In genomic region chr12:20212658-20213387, GRCh38 we compare ENCODE assay signal across 8 cellular contexts.
DNase-seq lines count a peak whose midpoint lies in the region; ATAC-seq, FAIRE-seq and TF ChIP-seq lines count a peak whose summit lies in the region.

No MANE protein-coding gene starts in this region.

- peak overlapping the region; percentile 40; the same call in 1 of the 2 replicates for H3K4me2 ChIP-seq in PC-3 (ENCODE audit: low read length)
- peak overlapping the region; percentile 6 for H3K4me2 ChIP-seq in mesenchymal stem cell (ENCODE audit: low read length, poor library complexity, severe bottlenecking)

- no peaks in the 10 kb centered on the region for H4K20me1 ChIP-seq in PC-3 (ENCODE audit: low read length)

- H3K9ac ChIP-seq in PC-3 (ENCODE audit: low read length), result peak overlapping the region; percentile 64
- peak overlapping the region; percentile 67 for H3K9ac ChIP-seq in mesenchymal stem cell (ENCODE audit: low read length)

- CTCF ChIA-PET in HEK293T (lab: Yijun Ruan, JAX), result interaction anchor here (0.6 to 0.9 kb wide), 3 partner anchors 142 to 297 kb away, joined by 3 to 4 read pairs (median 3); no protein-coding TSS in a partner anchor
- CTCF ChIA-PET in PC-3 (lab: Charles Lee), result no interaction called here

- H3K79me1 ChIP-seq in mesenchymal stem cell (replicated peaks; ENCODE audit: low read length, poor library complexity, severe bottlenecking), result no peaks in the 10 kb centered on the region

- intact Hi-C loops in PC-3 (cut with micrococcal nuclease), result no loop called here
- intact Hi-C loops in activated CD4-positive, alpha-beta T cell treated with anti-CD3 and anti-CD28 coated beads, Interleukin-2, amount 10 ng/mL, durations not matched to agents 24 days and 14 days (cut with micrococcal nuclease), result no loop called here

- H3K4me1 Mint-ChIP-seq in activated CD4-positive, alpha-beta T cell treated with anti-CD3 and anti-CD28 coated beads, Interleukin-2, amount 10 ng/mL, durations not matched to agents 24 days and 14 days, result no peaks in the 10 kb centered on the region

- H2AK5ac ChIP-seq in mesenchymal stem cell (ENCODE audit: low read length, severe bottlenecking), result no peak overlapping the region

- no TSS peak for BruUV-seq in PC-3 (replicated peaks; lab: Mats Ljungman, UMichigan)

- H2BK120ac ChIP-seq in mesenchymal stem cell (ENCODE audit: low read depth, low read length), result no peak overlapping the region

- H3K4me3 Mint-ChIP-seq in activated CD4-positive, alpha-beta T cell treated with anti-CD3 and anti-CD28 coated beads, Interleukin-2, amount 10 ng/mL, durations not matched to agents 24 days and 14 days, result no peak overlapping the region

- H3K18ac ChIP-seq in mesenchymal stem cell (ENCODE audit: low read depth in 1 of 2, low read length in 2 of 2), result peak overlapping the region in 1 of 2 experiments; percentile 68

- H3K27me3 ChIP-seq in PC-3 (ENCODE audit: low read length) (no peaks in the 10 kb centered on the region), mesenchymal stem cell (ENCODE audit: control insufficient read depth in 1 of 2, insufficient read depth in 1 of 2, low read length in 2 of 2) (no peaks in the 10 kb centered on the region)

- H3K9me3 ChIP-seq in PC-3 (ENCODE audit: low read length), result no peaks in the 10 kb centered on the region
- H3K9me3 ChIP-seq in mesenchymal stem cell (ENCODE audit: control insufficient read depth, low read length), result peaks cover 9% of the 10 kb centered on the region

- H3K4ac ChIP-seq in mesenchymal stem cell (ENCODE audit: low read depth in 1 of 2, low read length in 2 of 2), result no peak overlapping the region

- H3K27ac Mint-ChIP-seq in activated CD4-positive, alpha-beta T cell treated with anti-CD3 and anti-CD28 coated beads, Interleukin-2, amount 10 ng/mL, durations not matched to agents 24 days and 14 days, result no peak overlapping the region

- H3K36me3 Mint-ChIP-seq in activated CD4-positive, alpha-beta T cell treated with anti-CD3 and anti-CD28 coated beads, Interleukin-2, amount 10 ng/mL, durations not matched to agents 24 days and 14 days (ENCODE audit: low read depth), result no peaks in the 10 kb centered on the region

- H3K9me2 ChIP-seq in PC-3 (replicated peaks; ENCODE audit: low read length), result no peaks in the 10 kb centered on the region

- H2BK5ac ChIP-seq in mesenchymal stem cell (ENCODE audit: low read depth, low read length, poor library complexity, severe bottlenecking), result no peak overlapping the region

- peaks cover 5% of the 10 kb centered on the region; the same call in 1 of the 2 replicates for H3K4me1 ChIP-seq in PC-3 (ENCODE audit: insufficient read depth, low read length)
- no peaks in the 10 kb centered on the region for H3K4me1 ChIP-seq in mesenchymal stem cell (ENCODE audit: control insufficient read depth, insufficient read depth, low read depth, low read length)

- no peak overlapping the region for H3K4me3 ChIP-seq in PC-3 (ENCODE audit: low read length)
- H3K4me3 ChIP-seq in epithelial cell of esophagus (ENCODE audit: low read length), result no peak overlapping the region
- H3K4me3 ChIP-seq in mesenchymal stem cell (ENCODE audit: insufficient read depth in 1 of 2, low read depth in 1 of 2, low read length in 2 of 2), result peak overlapping the region in 1 of 2 experiments; percentile 41

- ATAC-seq in PC-3 (peak; percentile 92), GM19324 (IDR thresholded peaks at IDR 0.05; ENCODE audit: low FRiP score, unreplicated experiment) (no peak)

- WGBS in mesenchymal stem cell, result 17% methylated on average over 7 of the region's 7 CpGs

- H3K23ac ChIP-seq in mesenchymal stem cell (ENCODE audit: low read length in 2 of 2), result no peak overlapping the region

- H3K9me3 Mint-ChIP-seq in activated CD4-positive, alpha-beta T cell treated with anti-CD3 and anti-CD28 coated beads, Interleukin-2, amount 10 ng/mL, durations not matched to agents 24 days and 14 days, result no peaks in the 10 kb centered on the region

- H3K27ac ChIP-seq in PC-3 (ENCODE audit: low read length), result peak overlapping the region; percentile 84
- peak overlapping the region; percentile 84 for H3K27ac ChIP-seq in mesenchymal stem cell (ENCODE audit: low read length, poor library complexity, severe bottlenecking)

- H3K79me2 ChIP-seq in PC-3 (ENCODE audit: low read length), result no peaks in the 10 kb centered on the region

- H3F3A ChIP-seq in PC-3 (ENCODE audit: low read length, unreplicated experiment), result no peaks in the 10 kb centered on the region

- no peak overlapping the region for H4K91ac ChIP-seq in mesenchymal stem cell (ENCODE audit: low read length)

- no peak for FAIRE-seq in GM19239 (lab: Jason Lieb, UNC)

- H3K36me3 ChIP-seq in PC-3 (ENCODE audit: low read depth, low read length) (no peaks in the 10 kb centered on the region), mesenchymal stem cell (ENCODE audit: control insufficient read depth in 1 of 2, insufficient read depth in 2 of 2, low read depth in 1 of 2, low read length in 2 of 2) (no peaks in the 10 kb centered on the region)

- TF ChIP-seq CTCF in PC-3 (conservative IDR thresholded peaks at IDR 0.05; ENCODE audit: low read depth, low read length) (no peak), epithelial cell of esophagus (IDR thresholded peaks at IDR 0.05; ENCODE audit: insufficient read depth, low read depth, low read length, missing control alignments) (no peak)

- no peak overlapping the region for H4K8ac ChIP-seq in mesenchymal stem cell (ENCODE audit: low read length)

- H3K14ac ChIP-seq in mesenchymal stem cell (ENCODE audit: low read length in 2 of 2), result no peak overlapping the region

- peak overlapping the region in 1 of 2 experiments; percentile 59 for H2BK12ac ChIP-seq in mesenchymal stem cell (ENCODE audit: low read length in 2 of 2)

- no peaks in the 10 kb centered on the region for H3K27me3 Mint-ChIP-seq in activated CD4-positive, alpha-beta T cell treated with anti-CD3 and anti-CD28 coated beads, Interleukin-2, amount 10 ng/mL, durations not matched to agents 24 days and 14 days

- POLR2A ChIA-PET in HEK293T (lab: Yijun Ruan, JAX), result interaction anchor here (0.6 kb wide), 1 partner anchor 239 kb away, joined by 3 read pairs; no protein-coding TSS in a partner anchor
- POLR2A ChIA-PET in PC-3 (lab: Charles Lee; ENCODE audit: unreplicated experiment), result no interaction called here

- H2BK15ac ChIP-seq in mesenchymal stem cell (ENCODE audit: low read depth, poor library complexity, severe bottlenecking), result no peak overlapping the region

- H2AFZ ChIP-seq in PC-3 (ENCODE audit: low read length) (no peak overlapping the region), mesenchymal stem cell (ENCODE audit: low read depth, low read length) (no peak overlapping the region)

- DNase-seq in HEK293T (ENCODE audit: extremely low spot score) (peak; percentile 58), PC-3 (peak; percentile 84), epithelial cell of esophagus (ENCODE audit: low read depth) (peak; percentile 92), mesenchymal stem cell (peak; percentile 99), ureter (ENCODE audit: low spot score) (peak; percentile 79), GM19239 (ENCODE audit: insufficient read length, low spot score) (no peak)
- no peak for DNase-seq in activated CD4-positive, alpha-beta T cell treated with anti-CD3 and anti-CD28 coated beads, Interleukin-2, amount 10 ng/mL, durations not matched to agents 24 days and 14 days

TF ChIP-seq in HEK293T, 16 proteins besides CTCF, POLR2A, EP300 and RAD21:
- TF ChIP-seq FOXA1 (IDR thresholded peaks at IDR 0.05) (no peak), L3MBTL2 (conservative IDR thresholded peaks at IDR 0.05) (peak; percentile 74), NFRKB (IDR thresholded peaks at IDR 0.05) (no peak), CTBP1 (IDR thresholded peaks at IDR 0.05; ENCODE audit: borderline replicate concordance) (no peak), TARDBP (IDR thresholded peaks at IDR 0.05) (no peak), HDGF (IDR thresholded peaks at IDR 0.05; ENCODE audit: borderline replicate concordance) (no peak)
TF ChIP-seq in HEK293T: peak in this region for 1.

Comparison
In these comparisons a context has a peak if more than half of its experiments do, and no peak if none do; other contexts are left out.
1. DNase-seq: peak in HEK293T (single experiment), PC-3 (single experiment), epithelial cell of esophagus (single experiment), mesenchymal stem cell (single experiment) and ureter (single experiment); none in GM19239 (single experiment) and activated CD4-positive, alpha-beta T cell treated with anti-CD3 and anti-CD28 coated beads, Interleukin-2, amount 10 ng/mL, durations not matched to agents 24 days and 14 days (single experiment).